In the genomic region with DNA sequence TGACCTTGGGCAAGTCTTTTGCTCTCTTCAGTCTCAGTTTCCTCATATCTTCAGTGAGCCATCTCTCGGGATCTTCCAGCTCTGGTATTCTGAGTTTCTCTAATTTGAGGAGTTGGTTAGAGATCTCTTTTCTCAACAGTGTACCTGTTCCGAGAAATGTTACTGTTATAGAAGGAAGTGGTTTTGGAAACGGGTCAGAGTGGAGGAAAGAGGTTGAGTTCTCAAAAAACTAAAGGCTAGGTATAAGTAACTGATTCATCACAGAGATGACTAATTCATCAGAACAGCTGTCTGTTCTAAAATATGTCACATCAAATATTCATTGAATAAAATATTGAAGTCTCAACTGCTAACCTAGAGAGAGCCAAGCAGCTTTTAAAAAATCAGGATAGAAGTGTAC, we compare ENCODE assay signal across 10 cellular contexts.
DNase-seq lines count a peak whose midpoint lies in the region; ATAC-seq and TF ChIP-seq lines count a peak whose summit lies in the region.
"Had no signal": no experiment of that assay in that cellular context is flagged by ENCODE, and none has a peak within 500 bp of the region (broad histone marks: within the 10 kb centered on the region; RNA-seq: fewer than 3 reads in every experiment).

No MANE protein-coding gene starts in this region.

- H3K4me3 Mint-ChIP-seq in activated naive CD4-positive, alpha-beta T cell treated with anti-CD3 and anti-CD28 coated beads for 36 hours, result no peak overlapping the region
- H3K4me3 Mint-ChIP-seq in activated CD8-positive, alpha-beta T cell treated with anti-CD3 and anti-CD28 coated beads, Interleukin-2, amount 10 ng/mL, durations not matched to agents 7 days and 5 days, result no peak overlapping the region
- H3K4me3 Mint-ChIP-seq in stimulated activated memory B cell treated with anti-CD40 and anti-IgM and Interleukin-4, amounts not matched to agents 10 μg/mL and 1 μg/mL and 100 μg/mL, for 72 hours, result no peak overlapping the region
- H3K4me3 Mint-ChIP-seq: brain had no signal

- no peak overlapping the region for H3K4me3 ChIP-seq in tibial artery

- intact Hi-C loops in activated naive CD4-positive, alpha-beta T cell treated with anti-CD3 and anti-CD28 coated beads for 36 hours (cut with micrococcal nuclease), result loop anchor here (1.0 to 10.0 kb wide), 12 partner anchors 9 to 872 kb away; a partner anchor contains a TSS
- intact Hi-C loops in tibial artery (cut with DNase I; ENCODE audit: low total_unique reads), result no loop called here

- peaks cover 61% of the 10 kb centered on the region for H3K4me1 Mint-ChIP-seq in activated naive CD4-positive, alpha-beta T cell treated with anti-CD3 and anti-CD28 coated beads for 36 hours (ENCODE audit: low read depth)
- peaks cover 34% of the 10 kb centered on the region for H3K4me1 Mint-ChIP-seq in activated CD8-positive, alpha-beta T cell treated with anti-CD3 and anti-CD28 coated beads, Interleukin-2, amount 10 ng/mL, durations not matched to agents 7 days and 5 days (ENCODE audit: low read depth)
- H3K4me1 Mint-ChIP-seq in stimulated activated memory B cell treated with anti-CD40 and anti-IgM and Interleukin-4, amounts not matched to agents 10 μg/mL and 1 μg/mL and 100 μg/mL, for 72 hours, result peaks cover 10% of the 10 kb centered on the region

- peaks cover 2% of the 10 kb centered on the region for H3K36me3 Mint-ChIP-seq in activated naive CD4-positive, alpha-beta T cell treated with anti-CD3 and anti-CD28 coated beads for 36 hours (ENCODE audit: low read depth)
- no peaks in the 10 kb centered on the region for H3K36me3 Mint-ChIP-seq in activated CD8-positive, alpha-beta T cell treated with anti-CD3 and anti-CD28 coated beads, Interleukin-2, amount 10 ng/mL, durations not matched to agents 7 days and 5 days (ENCODE audit: low read depth)
- H3K36me3 Mint-ChIP-seq in stimulated activated memory B cell treated with anti-CD40 and anti-IgM and Interleukin-4, amounts not matched to agents 10 μg/mL and 1 μg/mL and 100 μg/mL, for 72 hours, result no peaks in the 10 kb centered on the region
- H3K36me3 Mint-ChIP-seq: brain had no signal

- ATAC-seq in HG03135 (IDR thresholded peaks at IDR 0.05; ENCODE audit: unreplicated experiment) (peak; percentile 85), HG03108 (IDR thresholded peaks at IDR 0.05; ENCODE audit: unreplicated experiment) (no peak)
- ATAC-seq in activated CD8-positive, alpha-beta T cell treated with anti-CD3 and anti-CD28 coated beads, Interleukin-2, amount 10 ng/mL, durations not matched to agents 7 days and 5 days, result peak; percentile 75
- peak; percentile 39 for ATAC-seq in stimulated activated memory B cell treated with anti-CD40 and anti-IgM and Interleukin-4, amounts not matched to agents 10 μg/mL and 1 μg/mL and 100 μg/mL, for 72 hours

- no peak overlapping the region for H3K27ac ChIP-seq in tibial artery

- peaks cover 0 to 35% (median 19%) of the 10 kb centered on the region in 4 donors for H3K4me1 ChIP-seq in tibial artery

- H3K27ac Mint-ChIP-seq in activated naive CD4-positive, alpha-beta T cell treated with anti-CD3 and anti-CD28 coated beads for 36 hours, result peak overlapping the region; percentile 96
- H3K27ac Mint-ChIP-seq in activated CD8-positive, alpha-beta T cell treated with anti-CD3 and anti-CD28 coated beads, Interleukin-2, amount 10 ng/mL, durations not matched to agents 7 days and 5 days, result peak overlapping the region; percentile 44
- no peak overlapping the region for H3K27ac Mint-ChIP-seq in stimulated activated memory B cell treated with anti-CD40 and anti-IgM and Interleukin-4, amounts not matched to agents 10 μg/mL and 1 μg/mL and 100 μg/mL, for 72 hours

- TF ChIP-seq CTCF in tibial artery (IDR thresholded peaks at IDR 0.05), result no peak

- H3K27me3 Mint-ChIP-seq in activated naive CD4-positive, alpha-beta T cell treated with anti-CD3 and anti-CD28 coated beads for 36 hours (ENCODE audit: low read depth), result no peaks in the 10 kb centered on the region
- no peaks in the 10 kb centered on the region for H3K27me3 Mint-ChIP-seq in activated CD8-positive, alpha-beta T cell treated with anti-CD3 and anti-CD28 coated beads, Interleukin-2, amount 10 ng/mL, durations not matched to agents 7 days and 5 days (ENCODE audit: low read depth)
- H3K27me3 Mint-ChIP-seq in stimulated activated memory B cell treated with anti-CD40 and anti-IgM and Interleukin-4, amounts not matched to agents 10 μg/mL and 1 μg/mL and 100 μg/mL, for 72 hours, result no peaks in the 10 kb centered on the region
- H3K27me3 Mint-ChIP-seq: brain had no signal

- peak; percentile 46 for DNase-seq in activated naive CD4-positive, alpha-beta T cell treated with anti-CD3 and anti-CD28 coated beads for 36 hours
- no peak for DNase-seq in activated naive CD4-positive, alpha-beta T cell (lab: John Stamatoyannopoulos, UW)
- DNase-seq in activated CD8-positive, alpha-beta T cell treated with anti-CD3 and anti-CD28 coated beads, Interleukin-2, amount 10 ng/mL, durations not matched to agents 7 days and 5 days, result no peak
- DNase-seq in tibial artery (no peak), NCI-H226 (no peak)
- DNase-seq: T-helper 9 cell had no signal

- CTCF ChIA-PET in activated naive CD4-positive, alpha-beta T cell treated with anti-CD3 and anti-CD28 coated beads for 36 hours (lab: Charles Lee), result interaction anchor here (0.7 to 4.2 kb wide), 4 partner anchors 11 to 88 kb away, joined by 4 to 15 read pairs (median 6); no protein-coding TSS in a partner anchor
- CTCF ChIA-PET in activated CD8-positive, alpha-beta T cell treated with anti-CD3 and anti-CD28 coated beads, Interleukin-2, amount 10 ng/mL, durations not matched to agents 7 days and 5 days (lab: Charles Lee), result interaction anchor here (0.6 to 2.6 kb wide), 10 partner anchors 9 to 356 kb away, joined by 3 to 14 read pairs (median 4); no protein-coding TSS in a partner anchor

- POLR2A ChIA-PET in activated CD8-positive, alpha-beta T cell treated with anti-CD3 and anti-CD28 coated beads, Interleukin-2, amount 10 ng/mL, durations not matched to agents 7 days and 5 days (lab: Charles Lee), result no interaction called here

- no peaks in the 10 kb centered on the region for H3K36me3 ChIP-seq in tibial artery

- no peaks in the 10 kb centered on the region for H3K27me3 ChIP-seq in tibial artery

- H3K9me3 Mint-ChIP-seq in activated naive CD4-positive, alpha-beta T cell treated with anti-CD3 and anti-CD28 coated beads for 36 hours, result no peaks in the 10 kb centered on the region
- no peaks in the 10 kb centered on the region for H3K9me3 Mint-ChIP-seq in activated CD8-positive, alpha-beta T cell treated with anti-CD3 and anti-CD28 coated beads, Interleukin-2, amount 10 ng/mL, durations not matched to agents 7 days and 5 days (ENCODE audit: insufficient read depth)
- no peaks in the 10 kb centered on the region for H3K9me3 Mint-ChIP-seq in stimulated activated memory B cell treated with anti-CD40 and anti-IgM and Interleukin-4, amounts not matched to agents 10 μg/mL and 1 μg/mL and 100 μg/mL, for 72 hours
- H3K9me3 Mint-ChIP-seq: brain had no signal

- no peaks in the 10 kb centered on the region for H3K9me3 ChIP-seq in tibial artery
